In genomic region chr2:234429265-234429664, GRCh38 we compare ENCODE assay signal across 22 cellular contexts.
A peak's percentile ranks its signal among the peaks of the same experiment; 100 is the strongest.
DNase-seq lines count a peak whose midpoint lies in the region; ATAC-seq, FAIRE-seq and TF ChIP-seq lines count a peak whose summit lies in the region.
"Had no signal": no experiment of that assay in that cellular context is flagged by ENCODE, and none has a peak within 500 bp of the region (broad histone marks: within the 10 kb centered on the region; RNA-seq: fewer than 3 reads in every experiment).

No MANE protein-coding gene starts in this region.

- TF ChIP-seq POLR2A in HepG2 (IDR thresholded peaks at IDR 0.05; ENCODE audit: insufficient read depth in 1 of 2, low read depth in 2 of 2, low read length in 2 of 2) (no peak), right lobe of liver (IDR thresholded peaks at IDR 0.05) (no peak)

- WGBS in HepG2 (ENCODE audit: low lambda C conversion rate), result 25% methylated on average over 5 of the region's 5 CpGs
- WGBS in right lobe of liver (ENCODE audit: insufficient coverage, low coverage, low lambda C conversion rate, missing lambda C conversion rate), result 30% methylated on average over 2 of the region's 5 CpGs
- 50% methylated on average over 5 of the region's 5 CpGs for WGBS in hepatocyte (ENCODE audit: low lambda C conversion rate, missing lambda C conversion rate)

- peaks cover 15% of the 10 kb centered on the region for H3K4me1 ChIP-seq in HepG2 (ENCODE audit: insufficient read depth, low read length)
- no peaks in the 10 kb centered on the region for H3K4me1 ChIP-seq in right lobe of liver
- no peaks in the 10 kb centered on the region for H3K4me1 ChIP-seq in hepatocyte (ENCODE audit: insufficient read depth)
- H3K4me1 ChIP-seq: uterus had no signal

- no peaks in the 10 kb centered on the region for H3K9me2 ChIP-seq in hepatocyte (replicated peaks; ENCODE audit: insufficient read depth)

- peak; percentile 86 for ATAC-seq in HepG2
- no peak for ATAC-seq in right lobe of liver
- no peak for ATAC-seq in T-cell (replicated peaks in 1 of 4)
- no peak for ATAC-seq in HG02642 (IDR thresholded peaks at IDR 0.05; ENCODE audit: poor library complexity, unreplicated experiment)
- ATAC-seq: gastroesophageal sphincter, left lung had no signal

- peak overlapping the region; percentile 97 to 98 for H3K27ac Mint-ChIP-seq in T-cell
- H3K27ac Mint-ChIP-seq: activated B cell treated with CpG ODN at 0.5 μM for 24 hours, HFFc6 had no signal

- no TSS peak for BruUV-seq in HepG2 (replicated peaks; lab: Mats Ljungman, UMichigan)

- no peaks in the 10 kb centered on the region for H3K9me3 ChIP-seq in HepG2 (ENCODE audit: low read length)
- no peaks in the 10 kb centered on the region for H3K9me3 ChIP-seq in right lobe of liver
- no peaks in the 10 kb centered on the region for H3K9me3 ChIP-seq in hepatocyte (ENCODE audit: low read depth)
- H3K9me3 ChIP-seq: gastroesophageal sphincter, left lung, uterus had no signal

- no peaks in the 10 kb centered on the region for H3K36me3 Mint-ChIP-seq in T-cell

- peak; percentile 55 for DNase-seq in HepG2 (ENCODE audit: low spot score)
- no peak for DNase-seq in right lobe of liver
- DNase-seq in T-cell, result no peak
- DNase-seq in hepatocyte (ENCODE audit: low spot score), result no peak
- DNase-seq in hippocampal formation (lab: John Stamatoyannopoulos, UW), result no peak
- no peak for DNase-seq in SIG-M5 treated with dmso at 0.1 percent for 504 hours (lab: John Stamatoyannopoulos, UW; ENCODE audit: unreplicated experiment)
- no peak for DNase-seq in ureter (ENCODE audit: low spot score)
- DNase-seq: activated B cell treated with CpG ODN at 0.5 μM for 24 hours; activated naive CD4-positive, alpha-beta T cell treated with Interleukin-2 at 50 U/mL for 16 hours; brain microvascular endothelial cell; erythroblast; HFFc6; left lung; NCI-H1092; NCI-H2081; NCI-H446 treated with DMSO at 0.1 percent for 48 hours; stimulated activated CD4-positive, alpha-beta T cell treated with anti-CD3 and anti-CD28 coated beads, Interleukin-1b, Interleukin-23, amount 100 ng/mL, for 48 hours; uterus had no signal

- TF ChIP-seq EP300 in HepG2 (IDR thresholded peaks at IDR 0.05; ENCODE audit: low read depth in 2 of 2, low read length in 2 of 2), result no peak
- peak; percentile 40; the same call in 1 of the 2 replicates for TF ChIP-seq EP300 in HepG2 (CRISPR knock-in tag; IDR thresholded peaks at IDR 0.05; ENCODE audit: borderline replicate concordance)

- no peak overlapping the region for H3K9ac ChIP-seq in HepG2 (ENCODE audit: insufficient read depth, low read depth, low read length)
- H3K9ac ChIP-seq: KMS-11 had no signal

- FAIRE-seq in HepG2 (lab: Jason Lieb, UNC), result peak; percentile 68
- FAIRE-seq: G401.6 had no signal

- H3K4me3 ChIP-seq in HepG2 (replicated peaks in 1 of 3; ENCODE audit: insufficient read depth in 1 of 3, low read depth in 2 of 3, low read length in 3 of 3), result no peak overlapping the region
- no peak overlapping the region for H3K4me3 ChIP-seq in right lobe of liver
- H3K4me3 ChIP-seq in hepatocyte, result no peak overlapping the region
- H3K4me3 ChIP-seq: gastroesophageal sphincter, left lung, uterus had no signal

- no peak overlapping the region for H3K27ac ChIP-seq in HepG2 (ENCODE audit: extremely low read length, insufficient read depth, low read length)
- H3K27ac ChIP-seq in right lobe of liver, result no peak overlapping the region
- peak overlapping the region; percentile 19 for H3K27ac ChIP-seq in hepatocyte
- H3K27ac ChIP-seq: brain microvascular endothelial cell, gastroesophageal sphincter, KMS-11, left lung, uterus had no signal

- no peaks in the 10 kb centered on the region for H3K27me3 Mint-ChIP-seq in T-cell
- H3K27me3 Mint-ChIP-seq: activated B cell treated with CpG ODN at 0.5 μM for 24 hours had no signal

- peak overlapping the region in 1 of 3 donors; percentile 81 for H3K4me3 Mint-ChIP-seq in T-cell
- H3K4me3 Mint-ChIP-seq: activated B cell treated with CpG ODN at 0.5 μM for 24 hours, HFFc6 had no signal

- no peaks in the 10 kb centered on the region for H3K36me3 ChIP-seq in HepG2 (replicated peaks in 1 of 2; ENCODE audit: control insufficient read depth in 1 of 2, insufficient read depth in 2 of 2, low read length in 2 of 2)
- no peaks in the 10 kb centered on the region for H3K36me3 ChIP-seq in right lobe of liver
- no peaks in the 10 kb centered on the region for H3K36me3 ChIP-seq in hepatocyte (replicated peaks; ENCODE audit: insufficient read depth, low read depth)
- H3K36me3 ChIP-seq: brain microvascular endothelial cell, gastroesophageal sphincter, left lung, uterus had no signal

- intact Hi-C loops in HepG2 (cut with micrococcal nuclease; ENCODE audit: unreplicated experiment), result no loop called here
- intact Hi-C loops in right lobe of liver (cut with DNase I), result no loop called here

- no peak overlapping the region for H2AFZ ChIP-seq in HepG2 (ENCODE audit: low read length)
- H2AFZ ChIP-seq in hepatocyte, result no peak overlapping the region

- POLR2A ChIA-PET in HepG2 (lab: Yijun Ruan, JAX), result no interaction called here
- POLR2A ChIA-PET in T-cell (lab: Charles Lee), result interaction anchor here (0.6 to 1.0 kb wide), 5 partner anchors 23 to 259 kb away, joined by 3 to 15 read pairs (median 4); partner anchors contain the start of gene ARL4C (in 1 of the 2)

- TF ChIP-seq RAD21 in HepG2 (CRISPR knock-in tag; IDR thresholded peaks at IDR 0.05), result no peak

- peak overlapping the region; percentile 16 for H3K4me2 ChIP-seq in HepG2 (ENCODE audit: low read depth, low read length)
- no peak overlapping the region for H3K4me2 ChIP-seq in hepatocyte
- H3K4me2 ChIP-seq: KMS-11 had no signal

- in situ Hi-C loops in HepG2 (cut with HindIII; ENCODE audit: extremely low pct_ligation_motif_present, low pct_unique_long_range_greater_than_20kb), result no loop called here

- H3K79me2 ChIP-seq in HepG2 (ENCODE audit: insufficient read depth, low read length), result no peaks in the 10 kb centered on the region
- no peaks in the 10 kb centered on the region for H3K79me2 ChIP-seq in hepatocyte

- CTCF ChIA-PET in HepG2 (lab: Yijun Ruan, JAX; ENCODE audit: low intra/inter-chr PET ratio, low total read pairs) (no interaction called here), T-cell (lab: Charles Lee) (no interaction called here)

- TF ChIP-seq CTCF in HepG2 (CRISPR knock-in tag; IDR thresholded peaks at IDR 0.05) (no peak), right lobe of liver (IDR thresholded peaks at IDR 0.05) (no peak), hepatocyte (IDR thresholded peaks at IDR 0.05; ENCODE audit: poor library complexity) (no peak)

- H4K20me1 ChIP-seq in HepG2 (ENCODE audit: insufficient read depth, low read length), result no peaks in the 10 kb centered on the region
- H4K20me1 ChIP-seq in hepatocyte (ENCODE audit: insufficient read depth, poor library complexity, severe bottlenecking), result no peaks in the 10 kb centered on the region

- H3K4me1 Mint-ChIP-seq in T-cell, result peaks cover 76 to 85% (median 82%) of the 10 kb centered on the region in 3 donors

- peaks cover 0 to 1% of the 10 kb centered on the region in 2 experiments; a peak in 1 of 5 replicates for H3K27me3 ChIP-seq in HepG2 (ENCODE audit: control insufficient read depth in 1 of 2, insufficient read depth in 2 of 2, low read length in 2 of 2)
- no peaks in the 10 kb centered on the region for H3K27me3 ChIP-seq in right lobe of liver
- H3K27me3 ChIP-seq in hepatocyte, result no peaks in the 10 kb centered on the region
- H3K27me3 ChIP-seq: brain microvascular endothelial cell, gastroesophageal sphincter, left lung, uterus had no signal

- H3K9me3 Mint-ChIP-seq in T-cell, result no peaks in the 10 kb centered on the region
- H3K9me3 Mint-ChIP-seq: activated B cell treated with CpG ODN at 0.5 μM for 24 hours, HFFc6 had no signal

TF ChIP-seq in HepG2, 621 proteins besides CTCF, POLR2A, EP300 and RAD21 (continues in another document):
- TF ChIP-seq HNRNPLL (IDR thresholded peaks at IDR 0.05; ENCODE audit: low read depth, low read length, poor library complexity, severe bottlenecking) (no peak), E2F1 (CRISPR knock-in tag; IDR thresholded peaks at IDR 0.05) (no peak), TFDP1 (CRISPR knock-in tag; IDR thresholded peaks at IDR 0.05; ENCODE audit: borderline replicate concordance) (0 out of 2 replicates have a peak, but pooled peaks have one; percentile 36)
